ENCODE assay signal across 8 cellular contexts in the genomic region with DNA sequence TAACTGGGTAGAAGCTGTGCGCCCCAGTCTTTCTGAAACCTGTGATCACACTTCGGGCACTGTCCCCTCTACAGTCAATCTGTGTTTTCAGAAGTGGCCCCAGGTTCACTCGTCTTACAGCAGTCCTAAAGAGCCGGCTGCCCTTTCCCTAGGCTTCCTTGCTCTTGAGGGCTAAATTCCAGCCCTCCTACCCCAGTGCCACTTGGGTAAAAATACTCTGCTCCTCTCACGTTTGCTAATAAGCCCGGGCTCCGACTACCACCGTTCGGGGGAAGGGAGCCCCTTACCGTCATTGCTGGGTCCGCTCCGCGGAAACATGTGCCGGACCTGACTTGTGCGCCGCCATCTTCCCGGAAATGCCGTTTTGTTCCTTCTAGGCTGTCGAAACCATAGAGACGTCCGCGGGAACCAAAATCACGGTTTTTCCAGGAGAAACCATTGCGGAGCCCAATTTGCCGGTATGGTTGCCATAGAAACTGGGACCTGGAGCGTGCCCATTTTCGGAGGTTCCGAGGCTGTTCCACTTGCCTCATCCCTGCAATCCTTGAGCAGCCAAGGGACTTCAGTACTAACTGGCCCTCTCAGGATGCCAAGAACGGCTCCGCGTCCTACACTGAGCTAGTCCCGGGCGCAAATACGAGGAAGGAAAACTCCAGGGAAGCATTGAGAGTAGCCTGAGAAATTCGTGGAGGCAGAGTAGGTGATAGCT. TPM values are rescaled to one million over a fixed set of nuclear protein-coding genes. Genes with fewer than 3 reads are reported as not detected.
A peak's percentile ranks its signal among the peaks of the same experiment; 100 is the strongest.
DNase-seq lines count a peak whose midpoint lies in the region; ATAC-seq and TF ChIP-seq lines count a peak whose summit lies in the region.

Gene GPATCH4 (minus strand): TSS at position 358 of the 709 bp plus-strand sequence.

- no peaks in the 10 kb centered on the region for H4K20me1 ChIP-seq in Karpas-422 (ENCODE audit: insufficient read depth, low read depth, low read length)
- no peaks in the 10 kb centered on the region for H4K20me1 ChIP-seq in fibroblast of lung (ENCODE audit: control insufficient read depth, extremely low read depth, insufficient read depth, low read length)

- ATAC-seq in GM19035 (IDR thresholded peaks at IDR 0.05; ENCODE audit: unreplicated experiment): peak; percentile 62
- ATAC-seq in naive thymus-derived CD4-positive, alpha-beta T cell: peak; percentile 88
- ATAC-seq in stimulated activated memory B cell treated with anti-CD40 and anti-IgM and Interleukin-4, amounts not matched to agents 10 μg/mL and 1 μg/mL and 100 μg/mL, for 72 hours: peak; percentile 84

- H3K9ac ChIP-seq in Karpas-422 (ENCODE audit: low read length) (peak within 1 kb of the TSS; percentile 92), fibroblast of lung (ENCODE audit: insufficient read depth, low read length) (peak within 1 kb of the TSS; percentile 83)

- intact Hi-C loops in activated T-helper 1 cell treated with anti-CD3 and anti-CD28 coated beads, Interleukin-12 subunit alpha, Interleukin-12 subunit beta, Interleukin-2, Interleukin-4 antibody, amounts not matched to agents 30 ng/mL and 10 ng/mL and 1 ng/mL, durations not matched to agents 14 hours and 24 hours and 36 hours (cut with micrococcal nuclease): loop anchor here (1.0 to 5.0 kb wide), 6 partner anchors 10 to 166 kb away; partner anchors contain the start of genes NAXE and PRCC
- intact Hi-C loops in naive thymus-derived CD4-positive, alpha-beta T cell (cut with micrococcal nuclease): loop anchor here (1.0 to 2.0 kb wide), 9 partner anchors 8 to 263 kb away; partner anchors contain the start of genes NAXE (in 2 of the 2), CCT3 (in 1 of the 2), MEF2D (in 1 of the 2) and TSACC (in 1 of the 2)

- H3K4me3 ChIP-seq in Karpas-422 (ENCODE audit: low read length) (peak within 1 kb of the TSS; percentile 100), fibroblast of lung (replicated peaks in 1 of 4; ENCODE audit: control extremely low read depth in 1 of 4, insufficient read depth in 1 of 4, low read depth in 3 of 4, low read length in 4 of 4) (peak within 1 kb of the TSS; percentile 84 to 98 (median 92))
- peak within 1 kb of the TSS; percentile 68 for H3K4me3 ChIP-seq in naive thymus-derived CD4-positive, alpha-beta T cell (ENCODE audit: low read length)

- peaks cover 35% of the 10 kb centered on the region for H3K79me2 ChIP-seq in Karpas-422 (ENCODE audit: low read length)
- peaks cover 15% of the 10 kb centered on the region for H3K79me2 ChIP-seq in fibroblast of lung (ENCODE audit: control insufficient read depth, insufficient read depth, low read length)

- H3K4me1 Mint-ChIP-seq in activated T-helper 1 cell treated with anti-CD3 and anti-CD28 coated beads, Interleukin-12 subunit alpha, Interleukin-12 subunit beta, Interleukin-2, Interleukin-4 antibody, amounts not matched to agents 30 ng/mL and 10 ng/mL and 1 ng/mL, durations not matched to agents 14 hours and 24 hours and 36 hours (ENCODE audit: low read depth): peaks cover 37% of the 10 kb centered on the region
- peaks cover 24 to 41% (median 36%) of the 10 kb centered on the region in 7 donors for H3K4me1 Mint-ChIP-seq in naive thymus-derived CD4-positive, alpha-beta T cell
- peaks cover 30% of the 10 kb centered on the region for H3K4me1 Mint-ChIP-seq in stimulated activated memory B cell treated with anti-CD40 and anti-IgM and Interleukin-4, amounts not matched to agents 10 μg/mL and 1 μg/mL and 100 μg/mL, for 72 hours

- no peak for TF ChIP-seq CTCF in fibroblast of lung (conservative IDR thresholded peaks at IDR 0.05 in 1 of 2, IDR thresholded peaks at IDR 0.05 in 1 of 2; ENCODE audit: low read depth in 1 of 2, low read length in 2 of 2)

- H2AFZ ChIP-seq in Karpas-422 (ENCODE audit: low read length): peak within 1 kb of the TSS; percentile 95
- peak within 1 kb of the TSS; percentile 95 for H2AFZ ChIP-seq in fibroblast of lung (ENCODE audit: low read length)

- peak within 1 kb of the TSS; percentile 99 for H3K27ac Mint-ChIP-seq in activated T-helper 1 cell treated with anti-CD3 and anti-CD28 coated beads, Interleukin-12 subunit alpha, Interleukin-12 subunit beta, Interleukin-2, Interleukin-4 antibody, amounts not matched to agents 30 ng/mL and 10 ng/mL and 1 ng/mL, durations not matched to agents 14 hours and 24 hours and 36 hours
- peak within 1 kb of the TSS; percentile 92 to 99 (median 94) for H3K27ac Mint-ChIP-seq in naive thymus-derived CD4-positive, alpha-beta T cell
- H3K27ac Mint-ChIP-seq in stimulated activated memory B cell treated with anti-CD40 and anti-IgM and Interleukin-4, amounts not matched to agents 10 μg/mL and 1 μg/mL and 100 μg/mL, for 72 hours: peak within 1 kb of the TSS; percentile 91

- H3K27ac ChIP-seq in Karpas-422 (ENCODE audit: low read length): peak within 1 kb of the TSS; percentile 74
- peak within 1 kb of the TSS; percentile 90 for H3K27ac ChIP-seq in fibroblast of lung (ENCODE audit: insufficient read depth, low read length)
- peak within 1 kb of the TSS; percentile 86 for H3K27ac ChIP-seq in naive thymus-derived CD4-positive, alpha-beta T cell (ENCODE audit: low read depth, low read length)

- peaks cover 32% of the 10 kb centered on the region for H3K4me1 ChIP-seq in Karpas-422 (ENCODE audit: low read length)
- H3K4me1 ChIP-seq in fibroblast of lung (ENCODE audit: control insufficient read depth, extremely low read depth, insufficient read depth, low read length): peaks cover 7% of the 10 kb centered on the region
- peaks cover 9 to 19% of the 10 kb centered on the region in 2 donors for H3K4me1 ChIP-seq in naive thymus-derived CD4-positive, alpha-beta T cell (ENCODE audit: control insufficient read depth in 2 of 2, insufficient read depth in 2 of 2, low read length in 2 of 2)

- H3K36me3 Mint-ChIP-seq in activated T-helper 1 cell treated with anti-CD3 and anti-CD28 coated beads, Interleukin-12 subunit alpha, Interleukin-12 subunit beta, Interleukin-2, Interleukin-4 antibody, amounts not matched to agents 30 ng/mL and 10 ng/mL and 1 ng/mL, durations not matched to agents 14 hours and 24 hours and 36 hours (ENCODE audit: low read depth): peaks cover 30% of the 10 kb centered on the region
- H3K36me3 Mint-ChIP-seq in naive thymus-derived CD4-positive, alpha-beta T cell: peaks cover 0 to 12% (median 8%) of the 10 kb centered on the region in 5 donors
- peaks cover 20% of the 10 kb centered on the region for H3K36me3 Mint-ChIP-seq in stimulated activated memory B cell treated with anti-CD40 and anti-IgM and Interleukin-4, amounts not matched to agents 10 μg/mL and 1 μg/mL and 100 μg/mL, for 72 hours

- H3K27me3 ChIP-seq in Karpas-422 (ENCODE audit: low read length): no peaks in the 10 kb centered on the region
- no peaks in the 10 kb centered on the region for H3K27me3 ChIP-seq in fibroblast of lung (ENCODE audit: control insufficient read depth, insufficient read depth, low read length)
- H3K27me3 ChIP-seq in naive thymus-derived CD4-positive, alpha-beta T cell (ENCODE audit: control insufficient read depth in 2 of 2, insufficient read depth in 2 of 2, low read length in 2 of 2): no peaks in the 10 kb centered on the region

- H3K36me3 ChIP-seq in Karpas-422 (ENCODE audit: insufficient read depth, low read length) (peaks cover 27% of the 10 kb centered on the region), fibroblast of lung (ENCODE audit: control insufficient read depth, insufficient read depth, low read length) (peaks cover 6% of the 10 kb centered on the region)
- peaks cover 0 to 29% (median 3%) of the 10 kb centered on the region in 3 experiments for H3K36me3 ChIP-seq in naive thymus-derived CD4-positive, alpha-beta T cell (ENCODE audit: control insufficient read depth in 2 of 3, insufficient read depth in 3 of 3, low read length in 3 of 3)

- H3K4me3 Mint-ChIP-seq in activated T-helper 1 cell treated with anti-CD3 and anti-CD28 coated beads, Interleukin-12 subunit alpha, Interleukin-12 subunit beta, Interleukin-2, Interleukin-4 antibody, amounts not matched to agents 30 ng/mL and 10 ng/mL and 1 ng/mL, durations not matched to agents 14 hours and 24 hours and 36 hours: peak within 1 kb of the TSS; percentile 100
- H3K4me3 Mint-ChIP-seq in naive thymus-derived CD4-positive, alpha-beta T cell: peak within 1 kb of the TSS; percentile 90 to 100 (median 93)
- peak within 1 kb of the TSS; percentile 97 for H3K4me3 Mint-ChIP-seq in stimulated activated memory B cell treated with anti-CD40 and anti-IgM and Interleukin-4, amounts not matched to agents 10 μg/mL and 1 μg/mL and 100 μg/mL, for 72 hours

- CTCF ChIA-PET in naive thymus-derived CD4-positive, alpha-beta T cell (lab: Charles Lee): interaction anchor here (0.6 to 1.2 kb wide), 5 partner anchors 16 to 218 kb away, joined by 3 to 6 read pairs (median 4); no protein-coding TSS in a partner anchor

- no peaks in the 10 kb centered on the region for H3K9me3 ChIP-seq in Karpas-422 (ENCODE audit: low read length)
- no peaks in the 10 kb centered on the region for H3K9me3 ChIP-seq in fibroblast of lung (ENCODE audit: control insufficient read depth, insufficient read depth, low read depth, low read length)
- H3K9me3 ChIP-seq in naive thymus-derived CD4-positive, alpha-beta T cell (ENCODE audit: control insufficient read depth in 2 of 3, low read length in 3 of 3): no peaks in the 10 kb centered on the region

- H3K4me2 ChIP-seq in Karpas-422 (ENCODE audit: low read depth, low read length, poor library complexity, severe bottlenecking): peak within 1 kb of the TSS; percentile 97
- peak within 1 kb of the TSS; percentile 96 for H3K4me2 ChIP-seq in fibroblast of lung (ENCODE audit: extremely low read depth, insufficient read depth, low read length)

- DNase-seq in AG08396 (ENCODE audit: low spot score) (peak; percentile 89), Karpas-422 (peak; percentile 97), RPMI7951 (ENCODE audit: low read depth) (peak; percentile 91), fibroblast of lung (ENCODE audit: low read depth in 2 of 2) (peak; percentile 91 to 96)
- DNase-seq in activated T-helper 1 cell treated with anti-CD3 and anti-CD28 coated beads, Interleukin-12 subunit alpha, Interleukin-12 subunit beta, Interleukin-2, Interleukin-4 antibody, amounts not matched to agents 30 ng/mL and 10 ng/mL and 1 ng/mL, durations not matched to agents 14 hours and 24 hours and 36 hours (ENCODE audit: low spot score): peak; percentile 76
- DNase-seq in naive thymus-derived CD4-positive, alpha-beta T cell: peak; percentile 49 to 79 (median 74)

- POLR2A ChIA-PET in naive thymus-derived CD4-positive, alpha-beta T cell (lab: Charles Lee): interaction anchor here (0.8 to 7.5 kb wide), 11 partner anchors 9 to 144 kb away, joined by 3 to 58 read pairs (median 4); partner anchors contain the start of genes MEF2D, MRPL24 and NAXE

- H3K9me3 Mint-ChIP-seq in activated T-helper 1 cell treated with anti-CD3 and anti-CD28 coated beads, Interleukin-12 subunit alpha, Interleukin-12 subunit beta, Interleukin-2, Interleukin-4 antibody, amounts not matched to agents 30 ng/mL and 10 ng/mL and 1 ng/mL, durations not matched to agents 14 hours and 24 hours and 36 hours: no peaks in the 10 kb centered on the region
- H3K9me3 Mint-ChIP-seq in naive thymus-derived CD4-positive, alpha-beta T cell: no peaks in the 10 kb centered on the region
- H3K9me3 Mint-ChIP-seq in stimulated activated memory B cell treated with anti-CD40 and anti-IgM and Interleukin-4, amounts not matched to agents 10 μg/mL and 1 μg/mL and 100 μg/mL, for 72 hours: no peaks in the 10 kb centered on the region

- no peaks in the 10 kb centered on the region for H3K27me3 Mint-ChIP-seq in activated T-helper 1 cell treated with anti-CD3 and anti-CD28 coated beads, Interleukin-12 subunit alpha, Interleukin-12 subunit beta, Interleukin-2, Interleukin-4 antibody, amounts not matched to agents 30 ng/mL and 10 ng/mL and 1 ng/mL, durations not matched to agents 14 hours and 24 hours and 36 hours (ENCODE audit: insufficient read depth)
- H3K27me3 Mint-ChIP-seq in naive thymus-derived CD4-positive, alpha-beta T cell: no peaks in the 10 kb centered on the region
- no peaks in the 10 kb centered on the region for H3K27me3 Mint-ChIP-seq in stimulated activated memory B cell treated with anti-CD40 and anti-IgM and Interleukin-4, amounts not matched to agents 10 μg/mL and 1 μg/mL and 100 μg/mL, for 72 hours

- H3K9me2 ChIP-seq in Karpas-422 (replicated peaks; ENCODE audit: insufficient read depth, low read length): no peaks in the 10 kb centered on the region

RNA-seq across cellular contexts. Expression of gene GPATCH4, which starts in this region (rescaled TPM):
- 26.2 and 28.0 TPM in 2 replicates for total RNA-seq in Karpas-422 (2014; rRNA removed; shearing (Covaris generic); ENCODE audit: low replicate concordance)
- 17.2 and 23.8 TPM in 2 replicates for total RNA-seq in RPMI7951 (2014; rRNA removed; shearing (Covaris generic))
- total RNA-seq in activated T-helper 1 cell treated with anti-CD3 and anti-CD28 coated beads, Interleukin-12 subunit alpha, Interleukin-12 subunit beta, Interleukin-2, Interleukin-4 antibody, amounts not matched to agents 30 ng/mL and 10 ng/mL and 1 ng/mL, durations not matched to agents 14 hours and 24 hours and 36 hours: 102 and 104 TPM in 2 replicates
- 11.3 and 12.2 TPM in 2 replicates for total RNA-seq in fibroblast of lung
- 23.6 and 42.7 TPM in 2 replicates for polyA plus RNA-seq in fibroblast of lung
- 32.2 and 50.7 TPM in 2 replicates for polyA plus RNA-seq in fibroblast of lung (2012)
- polyA minus RNA-seq in fibroblast of lung (ENCODE audit: low replicate concordance): 6.2 and 19.5 TPM in 2 replicates
- 10 to 100 TPM; 33.3 to 49.6 (median 39.1) TPM for total RNA-seq in naive thymus-derived CD4-positive, alpha-beta T cell
- 10 to 100 TPM; 46.5 to 59.1 TPM for polyA plus RNA-seq in naive thymus-derived CD4-positive, alpha-beta T cell

Comparison
In these comparisons a context has a peak if more than half of its experiments do, and no peak if none do; other contexts are left out.
1. Peak in every context shown above with its lines: DNase-seq, ATAC-seq, H3K4me3 ChIP-seq and H3K27ac ChIP-seq.